Comparison of ENCODE assay signal across 8 cellular contexts in the genomic region with DNA sequence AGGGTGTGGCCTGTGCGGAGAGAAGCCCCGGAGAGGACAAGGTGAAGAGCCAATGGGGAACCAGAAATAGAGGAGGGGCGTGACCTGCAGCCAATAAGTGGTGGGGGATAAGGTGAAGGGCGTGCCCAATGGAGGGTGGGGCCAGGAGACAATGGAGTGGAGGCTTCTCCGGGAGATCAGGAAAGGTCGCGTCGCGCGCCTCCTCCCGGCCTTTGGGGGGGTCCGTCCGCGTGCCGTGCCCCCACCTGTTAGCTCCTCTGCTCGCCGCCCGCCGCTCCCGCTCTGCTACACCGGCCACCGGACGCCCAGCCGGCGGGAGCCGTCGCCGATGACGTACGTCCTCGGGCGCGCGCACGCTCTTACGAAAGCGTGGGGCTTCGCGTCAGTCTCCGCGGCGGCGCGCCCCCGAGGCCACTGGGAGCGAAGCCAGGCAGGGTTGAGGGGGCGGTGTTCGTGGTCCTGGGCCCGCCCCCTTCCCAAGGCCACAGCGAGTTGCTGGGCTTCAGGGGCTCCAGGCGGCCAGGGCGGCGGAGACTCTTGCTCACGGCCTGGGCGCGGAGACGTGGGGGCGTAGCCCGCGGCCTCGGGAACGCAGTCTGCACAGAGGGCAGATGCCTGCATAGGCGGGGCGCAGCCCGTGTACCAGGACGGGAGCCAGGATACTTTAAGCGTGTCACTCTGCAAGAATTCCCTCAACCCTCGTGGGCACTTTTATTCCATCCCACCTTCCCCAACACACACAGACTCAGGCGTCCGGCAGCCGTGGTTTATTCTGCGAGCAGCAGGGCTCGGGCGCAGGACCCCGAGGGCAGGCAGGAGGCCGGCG. TPM values are rescaled to one million over a fixed set of nuclear protein-coding genes. Genes with fewer than 3 reads are reported as not detected.
A peak's percentile ranks its signal among the peaks of the same experiment; 100 is the strongest.
DNase-seq lines count a peak whose midpoint lies in the region; ATAC-seq and TF ChIP-seq lines count a peak whose summit lies in the region.

A gene (minus strand): TSS at position 337 of the 826 bp plus-strand sequence. CDS start 3,353 bp downstream, outside the sequence.

- peaks cover 17% of the 10 kb centered on the region for H3K4me1 Mint-ChIP-seq in CD14-positive monocyte

- H3K4me3 ChIP-seq in left lung, result peak within 1 kb of the TSS; percentile 61 to 81

- intact Hi-C loops in CD14-positive monocyte (cut with micrococcal nuclease), result no loop called here
- intact Hi-C loops in left lung (cut with DNase I), result loop anchor here in 1 of 2 donors (10.0 kb wide), 1 partner anchor 209 kb away; no protein-coding TSS in a partner anchor

- H3K27ac Mint-ChIP-seq in CD14-positive monocyte, result no peak within 1 kb of the TSS

- H3K36me3 ChIP-seq in left lung, result no peaks in the 10 kb centered on the region

- peaks cover 7 to 8% of the 10 kb centered on the region in 2 donors for H3K36me3 Mint-ChIP-seq in CD14-positive monocyte

- peak; percentile 95 for DNase-seq in CD14-positive monocyte (ENCODE audit: low spot score)
- DNase-seq in NCI-H748 treated with DMSO at 0.1 percent for 48 hours (lab: John Stamatoyannopoulos, UW), result peak; percentile 95
- peak; percentile 90 for DNase-seq in activated CD4-positive, alpha-beta T cell treated with anti-CD3 and anti-CD28 coated beads, Interleukin-2, amount 50 U/mL, for 1 hour
- DNase-seq in dedifferentiated amniotic fluid mesenchymal stem cell (ENCODE audit: extremely low spot score), result peak; percentile 95
- peak; percentile 95 to 96 for DNase-seq in left lung
- DNase-seq in stimulated activated CD4-positive, alpha-beta T cell treated with anti-CD3 and anti-CD28 coated beads, Interleukin-2, amount 100 ng/mL, for 4 hours (ENCODE audit: low read depth), result peak; percentile 92

- H3K27me3 ChIP-seq in left lung, result peaks cover 0 to 11% of the 10 kb centered on the region in 2 donors

- H3K27ac ChIP-seq in left lung, result peak within 1 kb of the TSS; percentile 97 to 98

- H3K4me3 Mint-ChIP-seq in CD14-positive monocyte, result peak within 1 kb of the TSS in 1 of 2 donors; percentile 88

- ATAC-seq in GM19397 (IDR thresholded peaks at IDR 0.05; ENCODE audit: unreplicated experiment), result peak; percentile 80
- ATAC-seq in HG03565 (IDR thresholded peaks at IDR 0.05; ENCODE audit: unreplicated experiment), result peak; percentile 76
- ATAC-seq in left lung, result peak; percentile 94

- H3K9me3 Mint-ChIP-seq in CD14-positive monocyte, result peaks cover 0 to 4% (median 2%) of the 10 kb centered on the region in 7 donors

- H3K27me3 Mint-ChIP-seq in CD14-positive monocyte (ENCODE audit: low read depth in 3 of 3), result peaks cover 9 to 40% (median 22%) of the 10 kb centered on the region in 3 donors

- peaks cover 23 to 57% of the 10 kb centered on the region in 2 donors for H3K4me1 ChIP-seq in left lung

- no peaks in the 10 kb centered on the region for H3K9me3 ChIP-seq in left lung

- no peak for TF ChIP-seq CTCF in CD14-positive monocyte (IDR thresholded peaks at IDR 0.05)
- peak in 1 of 2 donors; percentile 14 for TF ChIP-seq CTCF in left lung (IDR thresholded peaks at IDR 0.05)

RNA-seq across cellular contexts. Expression of the gene that starts here (rescaled TPM):
- polyA plus RNA-seq in CD14-positive monocyte, result under 1 TPM; 0.58 to 0.99 TPM
- total RNA-seq in left lung, result 10 to 100 TPM; 36.8 to 44.7 TPM

Comparison
In these comparisons a context has a peak if more than half of its experiments do, and no peak if none do; other contexts are left out.
1. Peak in every context shown above with its lines: DNase-seq, ATAC-seq, H3K4me3 ChIP-seq and H3K27ac ChIP-seq.
2. Peak in DNase-seq in CD14-positive monocyte; RNA of the gene not detected or under 1 TPM.